ENCODE assay signal across 8 cellular contexts in genomic region chr16:54285414-54286066, GRCh38. TPM values are rescaled to one million over a fixed set of nuclear protein-coding genes. Genes with fewer than 3 reads are reported as not detected.
A peak's percentile ranks its signal among the peaks of the same experiment; 100 is the strongest.
DNase-seq lines count a peak whose midpoint lies in the region; ATAC-seq, FAIRE-seq and TF ChIP-seq lines count a peak whose summit lies in the region.

No MANE protein-coding gene starts in this region.

- no peak for TF ChIP-seq EP300 in stomach (IDR thresholded peaks at IDR 0.05)

- H3K27me3 ChIP-seq in right cardiac atrium (ENCODE audit: control insufficient read depth, insufficient read depth) (no peaks in the 10 kb centered on the region), stomach (peaks cover 19 to 100% (median 91%) of the 10 kb centered on the region in 3 donors)

- H3K27ac ChIP-seq in right cardiac atrium (ENCODE audit: low read length) (peak overlapping the region; percentile 25), stomach (peak overlapping the region; percentile 86 to 90 (median 88))

- H3K9me3 ChIP-seq in right cardiac atrium (ENCODE audit: control insufficient read depth, low read length) (no peaks in the 10 kb centered on the region), stomach (no peaks in the 10 kb centered on the region)

- POLR2A ChIA-PET in activated CD4-positive, alpha-beta memory T cell treated with anti-CD3 and anti-CD28 coated beads for 36 hours (lab: Charles Lee) = no interaction called here

- peak in 1 of 2 donors; percentile 7 for ATAC-seq in right cardiac atrium
- no peak for ATAC-seq in HG02884 (IDR thresholded peaks at IDR 0.05; ENCODE audit: unreplicated experiment)

- peaks cover 36% of the 10 kb centered on the region for H3K27me3 Mint-ChIP-seq in activated naive CD8-positive, alpha-beta T cell
- peaks cover 87% of the 10 kb centered on the region for H3K27me3 Mint-ChIP-seq in activated naive CD8-positive, alpha-beta T cell treated with anti-CD3 and anti-CD28 coated beads for 36 hours
- H3K27me3 Mint-ChIP-seq in activated CD4-positive, alpha-beta memory T cell treated with anti-CD3 and anti-CD28 coated beads for 36 hours = peaks cover 66% of the 10 kb centered on the region

- H3K27ac Mint-ChIP-seq in activated naive CD8-positive, alpha-beta T cell = peak overlapping the region; percentile 46
- H3K27ac Mint-ChIP-seq in activated naive CD8-positive, alpha-beta T cell treated with anti-CD3 and anti-CD28 coated beads for 36 hours = no peak overlapping the region
- no peak overlapping the region for H3K27ac Mint-ChIP-seq in activated CD4-positive, alpha-beta memory T cell treated with anti-CD3 and anti-CD28 coated beads for 36 hours

- under 1% methylated on average over 74 of the region's 74 CpGs for WGBS in right cardiac atrium
- WGBS in stomach, 5 donors = 0 to 7% (median 1%) methylated on average over 9 to 74 of the region's 74 CpGs

- no peaks in the 10 kb centered on the region for H3K9me3 Mint-ChIP-seq in activated naive CD8-positive, alpha-beta T cell (ENCODE audit: low read depth)
- H3K9me3 Mint-ChIP-seq in activated naive CD8-positive, alpha-beta T cell treated with anti-CD3 and anti-CD28 coated beads for 36 hours = no peaks in the 10 kb centered on the region
- no peaks in the 10 kb centered on the region for H3K9me3 Mint-ChIP-seq in activated CD4-positive, alpha-beta memory T cell treated with anti-CD3 and anti-CD28 coated beads for 36 hours

- H3K4me1 ChIP-seq in right cardiac atrium (ENCODE audit: control insufficient read depth, insufficient read depth, low read length) (no peaks in the 10 kb centered on the region), stomach (peaks cover 45 to 84% (median 64%) of the 10 kb centered on the region in 4 donors)

- H3K36me3 ChIP-seq in stomach = no peaks in the 10 kb centered on the region

- no peaks in the 10 kb centered on the region for H3K36me3 Mint-ChIP-seq in activated naive CD8-positive, alpha-beta T cell
- peaks cover 1% of the 10 kb centered on the region for H3K36me3 Mint-ChIP-seq in activated naive CD8-positive, alpha-beta T cell treated with anti-CD3 and anti-CD28 coated beads for 36 hours
- no peaks in the 10 kb centered on the region for H3K36me3 Mint-ChIP-seq in activated CD4-positive, alpha-beta memory T cell treated with anti-CD3 and anti-CD28 coated beads for 36 hours

- DNase-seq in activated naive CD8-positive, alpha-beta T cell treated with anti-CD3 and anti-CD28 coated beads for 36 hours = no peak
- DNase-seq in activated CD4-positive, alpha-beta memory T cell treated with anti-CD3 and anti-CD28 coated beads for 36 hours = no peak
- DNase-seq in right cardiac atrium (peak; percentile 48 to 79 (median 75)), stomach (peak; percentile 56), frontal cortex (ENCODE audit: low spot score in 2 of 2) (no peak), occipital lobe (lab: John Stamatoyannopoulos, UW) (no peak)

- H3K4me3 Mint-ChIP-seq in activated naive CD8-positive, alpha-beta T cell = no peak overlapping the region
- H3K4me3 Mint-ChIP-seq in activated naive CD8-positive, alpha-beta T cell treated with anti-CD3 and anti-CD28 coated beads for 36 hours = no peak overlapping the region
- peak overlapping the region; percentile 49 for H3K4me3 Mint-ChIP-seq in activated CD4-positive, alpha-beta memory T cell treated with anti-CD3 and anti-CD28 coated beads for 36 hours

- intact Hi-C loops in activated CD4-positive, alpha-beta memory T cell treated with anti-CD3 and anti-CD28 coated beads for 36 hours (cut with micrococcal nuclease) = loop anchor here (2.0 to 10.0 kb wide), 4 partner anchors 341 to 731 kb away; no protein-coding TSS in a partner anchor
- intact Hi-C loops in right cardiac atrium (cut with DNase I) (loop anchor here in 3 of 4 donors (10.0 kb wide), 4 partner anchors 91 to 649 kb away; partner anchors contain the start of gene IRX5 (in 1 of the 3)), stomach (cut with DNase I; ENCODE audit: low total_unique reads) (loop anchor here (10.0 kb wide), 1 partner anchor 649 kb away; the partner anchor contains the start of gene IRX5)

- TF ChIP-seq CTCF in stomach (IDR thresholded peaks at IDR 0.05) = no peak

- no peak for TF ChIP-seq POLR2A in stomach (IDR thresholded peaks at IDR 0.05)

- peaks cover 39% of the 10 kb centered on the region for H3K4me1 Mint-ChIP-seq in activated naive CD8-positive, alpha-beta T cell (ENCODE audit: low read depth)
- peaks cover 26% of the 10 kb centered on the region for H3K4me1 Mint-ChIP-seq in activated naive CD8-positive, alpha-beta T cell treated with anti-CD3 and anti-CD28 coated beads for 36 hours
- H3K4me1 Mint-ChIP-seq in activated CD4-positive, alpha-beta memory T cell treated with anti-CD3 and anti-CD28 coated beads for 36 hours (ENCODE audit: low read depth) = peaks cover 28% of the 10 kb centered on the region

- no peak for FAIRE-seq in frontal cortex (lab: Jason Lieb, UNC)

- peak overlapping the region; percentile 54 for H3K4me3 ChIP-seq in right cardiac atrium (ENCODE audit: low read length)
- peak overlapping the region; percentile 58 to 75 (median 66) for H3K4me3 ChIP-seq in stomach

- CTCF ChIA-PET in activated CD4-positive, alpha-beta memory T cell treated with anti-CD3 and anti-CD28 coated beads for 36 hours (lab: Charles Lee) = interaction anchor here (1.1 kb wide), 1 partner anchor 645 kb away, joined by 3 read pairs; the partner anchor contains the start of gene IRX5

RNA-seq across cellular contexts. Expression of gene IRX3, which starts 1.0 kb away (rescaled TPM):
- total RNA-seq in activated naive CD8-positive, alpha-beta T cell treated with anti-CD3 and anti-CD28 coated beads for 36 hours = not detected
- total RNA-seq in activated CD4-positive, alpha-beta memory T cell treated with anti-CD3 and anti-CD28 coated beads for 36 hours = under 1 TPM in 1 of 2 experiments, not detected in 1; 0.27 TPM
- total RNA-seq in right cardiac atrium (10 to 100 TPM in 3 of 4 donors, 1 to 10 TPM in 1; 9.4 to 17.8 (median 16.0) TPM), stomach (10 to 100 TPM in 2 of 5 donors, 1 to 10 TPM in 1, under 1 TPM in 1, not detected in 1; 0.58 to 42.4 (median 7.6) TPM), frontal cortex (under 0.01 TPM), occipital lobe (not detected)
- polyA plus RNA-seq in right cardiac atrium (7.3 TPM), stomach (10 to 100 TPM; 11.2 to 22.6 (median 15.7) TPM)

Comparison
In these comparisons a context has a peak if more than half of its experiments do, and no peak if none do; other contexts are left out.
1. DNase-seq: peak in right cardiac atrium (3 of 3) and stomach (single experiment); none in activated naive CD8-positive, alpha-beta T cell treated with anti-CD3 and anti-CD28 coated beads for 36 hours (single experiment), activated CD4-positive, alpha-beta memory T cell treated with anti-CD3 and anti-CD28 coated beads for 36 hours (single experiment), frontal cortex (0 of 2) and occipital lobe (single experiment).